In the genomic region with DNA sequence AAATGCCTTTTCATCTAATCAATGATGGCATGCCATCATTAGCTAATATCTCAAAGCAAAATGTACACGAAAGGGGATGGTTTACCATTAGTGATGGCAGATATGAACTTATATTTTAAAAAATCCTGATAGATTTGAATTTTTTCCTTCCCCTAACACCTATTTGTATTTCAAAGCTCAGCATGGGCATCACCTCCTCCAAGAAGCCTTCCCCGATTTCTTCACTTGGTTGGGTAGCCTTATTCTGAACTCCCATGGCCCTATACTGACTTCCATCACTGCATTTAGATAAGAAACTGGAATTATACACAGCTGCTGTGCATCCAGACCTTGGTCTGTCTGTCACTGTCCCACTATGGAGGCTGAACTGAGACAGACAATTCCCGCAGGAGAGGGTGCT, we compare ENCODE assay signal across 15 cellular contexts. TPM values are rescaled to one million over a fixed set of nuclear protein-coding genes. Genes with fewer than 3 reads are reported as not detected.
DNase-seq lines count a peak whose midpoint lies in the region; ATAC-seq and FAIRE-seq lines count a peak whose summit lies in the region.
"Had no signal": no experiment of that assay in that cellular context is flagged by ENCODE, and none has a peak within 500 bp of the region (broad histone marks: within the 10 kb centered on the region; RNA-seq: fewer than 3 reads in every experiment).

No MANE protein-coding gene starts in this region.

- no peak for ATAC-seq in activated T-cell treated with anti-CD3 and anti-CD28 coated beads, Interleukin-2, amount 50 U/mL, for 72 hours (replicated peaks in 1 of 2)
- no peak for ATAC-seq in T-cell (replicated peaks in 1 of 4)
- no peak for ATAC-seq in stimulated activated memory B cell treated with anti-CD40 and anti-IgM and Interleukin-4, amounts not matched to agents 10 μg/mL and 1 μg/mL and 100 μg/mL, for 72 hours
- ATAC-seq in HG03439 (IDR thresholded peaks at IDR 0.05; ENCODE audit: unreplicated experiment): no peak

- no peak for DNase-seq in activated T-cell treated with anti-CD3 and anti-CD28 coated beads, Interleukin-2, amount 50 U/mL, for 72 hours
- DNase-seq in activated T-cell treated with anti-CD3 and anti-CD28 coated beads, Interleukin-2, amount 50 U/mL, for 48 hours: no peak
- DNase-seq in T-cell (no peak), immature natural killer cell (no peak), middle frontal gyrus (ENCODE audit: extremely low spot score, low spot score) (no peak), urothelium cell line (ENCODE audit: low spot score) (no peak)
- DNase-seq: AML-193; NCI-H1048; NCI-H345; NCI-H526 treated with DMSO at 0.1 percent for 48 hours; NK-92 treated with Interleukin-12 subunit alpha and Interleukin-12 subunit beta, amount 100 ng/mL, for 24 hours; OCI-M1; RPMI8226 had no signal

- no peaks in the 10 kb centered on the region for H3K4me1 Mint-ChIP-seq in activated T-cell treated with anti-CD3 and anti-CD28 coated beads, Interleukin-2, amount 50 U/mL, for 72 hours (ENCODE audit: low read depth)
- peaks cover 19 to 34% (median 31%) of the 10 kb centered on the region in 3 donors for H3K4me1 Mint-ChIP-seq in T-cell
- H3K4me1 Mint-ChIP-seq in immature natural killer cell: peaks cover 4 to 8% of the 10 kb centered on the region in 2 donors
- H3K4me1 Mint-ChIP-seq in stimulated activated memory B cell treated with anti-CD40 and anti-IgM and Interleukin-4, amounts not matched to agents 10 μg/mL and 1 μg/mL and 100 μg/mL, for 72 hours: no peaks in the 10 kb centered on the region

- no peaks in the 10 kb centered on the region for H3K27me3 Mint-ChIP-seq in activated T-cell treated with anti-CD3 and anti-CD28 coated beads, Interleukin-2, amount 50 U/mL, for 72 hours (ENCODE audit: low read depth)
- H3K27me3 Mint-ChIP-seq in T-cell (no peaks in the 10 kb centered on the region), immature natural killer cell (ENCODE audit: low read depth in 3 of 3) (peaks cover 4 to 71% (median 57%) of the 10 kb centered on the region in 3 donors)
- no peaks in the 10 kb centered on the region for H3K27me3 Mint-ChIP-seq in stimulated activated memory B cell treated with anti-CD40 and anti-IgM and Interleukin-4, amounts not matched to agents 10 μg/mL and 1 μg/mL and 100 μg/mL, for 72 hours

- H3K27ac Mint-ChIP-seq in activated T-cell treated with anti-CD3 and anti-CD28 coated beads, Interleukin-2, amount 50 U/mL, for 72 hours: peak overlapping the region; percentile 24
- peak overlapping the region; percentile 85 to 94 for H3K27ac Mint-ChIP-seq in T-cell
- H3K27ac Mint-ChIP-seq in immature natural killer cell: peak overlapping the region; percentile 42 to 76 (median 62)
- peak overlapping the region; percentile 46 for H3K27ac Mint-ChIP-seq in stimulated activated memory B cell treated with anti-CD40 and anti-IgM and Interleukin-4, amounts not matched to agents 10 μg/mL and 1 μg/mL and 100 μg/mL, for 72 hours

- no peak overlapping the region for H3K4me3 Mint-ChIP-seq in activated T-cell treated with anti-CD3 and anti-CD28 coated beads, Interleukin-2, amount 50 U/mL, for 72 hours
- no peak overlapping the region for H3K4me3 Mint-ChIP-seq in T-cell
- peak overlapping the region in 1 of 5 donors; percentile 18 for H3K4me3 Mint-ChIP-seq in immature natural killer cell
- H3K4me3 Mint-ChIP-seq in stimulated activated memory B cell treated with anti-CD40 and anti-IgM and Interleukin-4, amounts not matched to agents 10 μg/mL and 1 μg/mL and 100 μg/mL, for 72 hours: no peak overlapping the region

- no peaks in the 10 kb centered on the region for H3K9me3 Mint-ChIP-seq in activated T-cell treated with anti-CD3 and anti-CD28 coated beads, Interleukin-2, amount 50 U/mL, for 72 hours
- no peaks in the 10 kb centered on the region for H3K9me3 Mint-ChIP-seq in T-cell
- H3K9me3 Mint-ChIP-seq in immature natural killer cell: no peaks in the 10 kb centered on the region
- H3K9me3 Mint-ChIP-seq in stimulated activated memory B cell treated with anti-CD40 and anti-IgM and Interleukin-4, amounts not matched to agents 10 μg/mL and 1 μg/mL and 100 μg/mL, for 72 hours: no peaks in the 10 kb centered on the region

- H3K36me3 Mint-ChIP-seq in activated T-cell treated with anti-CD3 and anti-CD28 coated beads, Interleukin-2, amount 50 U/mL, for 72 hours (ENCODE audit: insufficient read depth in 2 of 2): peaks cover 15 to 28% of the 10 kb centered on the region in 2 donors
- peaks cover 65% of the 10 kb centered on the region for H3K36me3 Mint-ChIP-seq in T-cell
- H3K36me3 Mint-ChIP-seq in immature natural killer cell: peaks cover 21 to 58% (median 39%) of the 10 kb centered on the region in 3 donors
- peaks cover 71% of the 10 kb centered on the region for H3K36me3 Mint-ChIP-seq in stimulated activated memory B cell treated with anti-CD40 and anti-IgM and Interleukin-4, amounts not matched to agents 10 μg/mL and 1 μg/mL and 100 μg/mL, for 72 hours

- POLR2A ChIA-PET in T-cell (lab: Charles Lee): no interaction called here

- FAIRE-seq in urothelium cell line (lab: Jason Lieb, UNC): no peak

- CTCF ChIA-PET in T-cell (lab: Charles Lee): interaction anchor here in 1 of 2 donors (0.7 to 1.6 kb wide), 3 partner anchors 24 to 698 kb away, joined by 3 read pairs; no protein-coding TSS in a partner anchor

RNA-seq across cellular contexts. Expression of gene FBXW11, which starts 49.6 kb away (rescaled TPM):
- 10 to 100 TPM; 43.2 to 55.2 TPM for total RNA-seq in activated T-cell treated with anti-CD3 and anti-CD28 coated beads, Interleukin-2, amount 50 U/mL, for 72 hours
- total RNA-seq in T-cell: 10 to 100 TPM; 33.4 to 36.6 (median 34.2) TPM
- polyA plus RNA-seq in immature natural killer cell: 10 to 100 TPM; 13.6 to 29.1 (median 17.8) TPM

Comparison
In these comparisons a context has a peak if more than half of its experiments do, and no peak if none do; other contexts are left out.
1. H3K27ac Mint-ChIP-seq: peak in every context shown above with its lines; median percentile 90 in T-cell; 62 in immature natural killer cell; 46 in stimulated activated memory B cell treated with anti-CD40 and anti-IgM and Interleukin-4, amounts not matched to agents 10 μg/mL and 1 μg/mL and 100 μg/mL, for 72 hours; 24 in activated T-cell treated with anti-CD3 and anti-CD28 coated beads, Interleukin-2, amount 50 U/mL, for 72 hours.